8 cellular contexts compared by ENCODE assay signal in the genomic region with DNA sequence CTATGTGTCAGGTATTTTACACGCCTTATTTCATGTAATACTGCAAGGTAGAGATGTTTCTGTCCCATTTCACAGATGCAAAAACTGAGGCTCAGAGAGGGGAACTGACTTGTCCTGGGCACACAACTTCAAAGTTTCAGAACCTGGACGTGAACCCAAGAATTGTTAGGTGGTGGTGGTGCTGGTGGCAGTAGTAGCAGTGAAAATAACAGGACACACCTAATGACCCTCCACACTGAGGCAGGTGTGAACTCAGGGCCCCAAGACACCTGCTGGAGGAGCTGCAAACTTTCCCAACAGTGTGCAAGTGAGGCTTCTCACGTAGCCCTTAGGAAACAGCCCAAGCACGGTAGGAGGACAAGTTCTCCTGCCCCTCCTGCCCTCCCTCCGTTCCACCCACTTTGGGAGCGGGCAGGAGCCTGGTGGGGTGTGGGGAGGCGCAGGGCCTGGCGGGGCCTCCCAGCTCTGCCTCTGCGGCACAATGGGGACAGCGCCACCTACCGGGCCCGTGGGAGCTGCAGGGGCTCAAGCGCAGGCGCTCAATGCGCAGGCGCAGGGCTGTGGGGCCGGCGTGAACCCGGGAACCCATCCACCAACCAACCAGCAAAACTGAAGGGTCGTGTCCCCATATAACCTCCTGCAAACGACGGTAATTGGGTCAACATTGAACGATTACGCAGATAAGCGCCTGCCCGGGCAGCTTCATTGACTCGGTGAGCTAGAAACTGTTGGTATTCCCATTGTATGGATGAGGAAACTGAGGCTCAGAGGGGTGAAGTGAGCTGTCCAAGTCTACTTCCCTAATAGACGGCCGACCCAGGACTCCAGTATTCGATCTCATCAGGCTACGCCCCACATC. TPM values are rescaled to one million over a fixed set of nuclear protein-coding genes. Genes with fewer than 3 reads are reported as not detected.
A peak's percentile ranks its signal among the peaks of the same experiment; 100 is the strongest.
DNase-seq lines count a peak whose midpoint lies in the region; ATAC-seq and TF ChIP-seq lines count a peak whose summit lies in the region.

No MANE protein-coding gene starts in this region.

- TF ChIP-seq EP300 in sigmoid colon (IDR thresholded peaks at IDR 0.05) = no peak

- no peaks in the 10 kb centered on the region for H3K27me3 ChIP-seq in sigmoid colon

- DNase-seq in GM12864 (ENCODE audit: low read depth) = peak; percentile 24
- peak; percentile 81 for DNase-seq in NCI-H146 (lab: John Stamatoyannopoulos, UW)
- peak; percentile 72 to 89 (median 83) for DNase-seq in T-helper 2 cell
- DNase-seq in anterior cingulate cortex (lab: John Stamatoyannopoulos, UW) = peak in 56 of 58 donors; percentile 5 to 88 (median 68)
- DNase-seq in hippocampal formation (lab: John Stamatoyannopoulos, UW) = peak; percentile 53 to 85
- DNase-seq in sigmoid colon = peak; percentile 90

- H3K27ac ChIP-seq in sigmoid colon = no peak overlapping the region

- H3K4me1 ChIP-seq in sigmoid colon = peaks cover 0 to 9% (median 4%) of the 10 kb centered on the region in 4 donors

- H3K36me3 ChIP-seq in sigmoid colon = no peaks in the 10 kb centered on the region

- H3K9me3 ChIP-seq in sigmoid colon = no peaks in the 10 kb centered on the region

- TF ChIP-seq CTCF in GM12864 (IDR thresholded peaks at IDR 0.05; ENCODE audit: low read depth, low read length, missing control alignments) (peak; percentile 97), sigmoid colon (IDR thresholded peaks at IDR 0.05) (peak; percentile 79 to 99 (median 90))

- intact Hi-C loops in sigmoid colon (cut with DNase I) = loop anchor here (1.0 kb wide), 1 partner anchor 40 kb away; no protein-coding TSS in a partner anchor

- 8 to 14% methylated on average over 31 of the region's 31 CpGs for WGBS in sigmoid colon, 2 donors

- TF ChIP-seq POLR2A in sigmoid colon (IDR thresholded peaks at IDR 0.05) = no peak

- ATAC-seq in HG02759 (IDR thresholded peaks at IDR 0.05; ENCODE audit: unreplicated experiment) (peak; percentile 88), GM18870 (IDR thresholded peaks at IDR 0.05; ENCODE audit: unreplicated experiment) (no peak)

- H3K4me3 ChIP-seq in GM12864 (ENCODE audit: low read depth, low read length) (peak overlapping the region; percentile 17), sigmoid colon (peak overlapping the region in 2 of 4 donors; percentile 18 to 35)

RNA-seq across cellular contexts. Expression of gene TRPV4, which starts 12.0 kb away (rescaled TPM):
- total RNA-seq in sigmoid colon = under 1 TPM in 3 of 4 donors, not detected in 1; 0.14 to 0.55 (median 0.36) TPM
- polyA plus RNA-seq in sigmoid colon = under 1 TPM; 0.23 to 0.60 (median 0.42) TPM

RNA-seq across cellular contexts. Expression of gene GLTP, which starts 35.1 kb away (rescaled TPM):
- total RNA-seq in sigmoid colon = 10 to 100 TPM; 33.5 to 45.3 (median 40.3) TPM
- 100 to 1,000 TPM in 1 of 3 donors, 10 to 100 TPM in 2; 48.7 to 105 (median 83.5) TPM for polyA plus RNA-seq in sigmoid colon

RNA-seq across cellular contexts. Expression of gene TCHP, which starts 54.9 kb away (rescaled TPM):
- total RNA-seq in sigmoid colon = 10 to 100 TPM; 12.8 to 42.9 (median 16.3) TPM
- 10 to 100 TPM; 12.5 to 18.1 (median 13.8) TPM for polyA plus RNA-seq in sigmoid colon

Comparison
In these comparisons a context has a peak if more than half of its experiments do, and no peak if none do; other contexts are left out.
1. DNase-seq: peak in every context shown above with its lines; median percentile 90 in sigmoid colon; 83 in T-helper 2 cell; 81 in NCI-H146; 69 in hippocampal formation; 68 in anterior cingulate cortex; 24 in GM12864.